ENCODE assay signal across 1 cellular context in genomic region chr3:48558446-48559134, GRCh38.
TF ChIP-seq lines count a peak whose summit lies in the region.

No MANE protein-coding gene starts in this region.

TF ChIP-seq in HepG2, 621 proteins besides CTCF, POLR2A, EP300 and RAD21 (continued from another document):
- TF ChIP-seq DZIP1 (CRISPR knock-in tag; IDR thresholded peaks at IDR 0.05) (peak; percentile 72; the same call in 1 of the 2 replicates), ARNT (IDR thresholded peaks at IDR 0.05) (no peak)
